Comparison of ENCODE assay signal across 8 cellular contexts in the genomic region with DNA sequence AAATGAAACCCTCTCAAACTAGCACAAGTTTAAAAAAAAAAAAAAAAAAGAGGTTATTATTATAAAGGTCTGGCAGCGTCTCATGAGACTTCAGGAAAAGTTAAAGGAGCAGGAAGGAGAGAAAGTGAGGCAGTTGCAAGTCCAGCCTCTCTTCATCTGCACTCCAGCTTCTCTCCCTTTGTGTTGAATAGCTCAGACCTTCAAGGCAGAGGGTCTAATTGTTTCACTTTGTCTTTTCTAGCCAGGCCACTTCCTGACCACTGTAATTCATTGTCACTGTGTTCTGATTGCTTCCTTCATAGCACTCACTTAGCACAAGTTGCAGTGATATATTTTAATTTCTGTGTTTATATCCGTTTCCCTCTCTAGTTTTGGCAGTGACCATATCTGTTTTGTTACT.
DNase-seq lines count a peak whose midpoint lies in the region; ATAC-seq, FAIRE-seq and TF ChIP-seq lines count a peak whose summit lies in the region.

No MANE protein-coding gene starts in this region.

- FAIRE-seq in GM18507 (lab: Jason Lieb, UNC): peak; percentile 64

- TF ChIP-seq CTCF in adrenal gland (IDR thresholded peaks at IDR 0.05): no peak
- no peak for TF ChIP-seq CTCF in WTC11 (IDR thresholded peaks at IDR 0.05)

- TF ChIP-seq POLR2A in adrenal gland (IDR thresholded peaks at IDR 0.05): no peak

- no peaks in the 10 kb centered on the region for H3K27me3 Mint-ChIP-seq in activated T-helper 17 cell treated with anti-CD3 and anti-CD28 coated beads, Interleukin-2, amount 50 U/mL, for 72 hours
- H3K27me3 Mint-ChIP-seq in WTC11 (ENCODE audit: low read depth): no peaks in the 10 kb centered on the region

- intact Hi-C loops in adrenal gland (cut with DNase I): no loop called here

- H3K4me3 ChIP-seq in adrenal gland: no peak overlapping the region

- peaks cover 15% of the 10 kb centered on the region for H3K4me1 Mint-ChIP-seq in activated T-helper 17 cell treated with anti-CD3 and anti-CD28 coated beads, Interleukin-2, amount 50 U/mL, for 72 hours
- peaks cover 62% of the 10 kb centered on the region for H3K4me1 Mint-ChIP-seq in WTC11

- no peaks in the 10 kb centered on the region for H3K27me3 ChIP-seq in adrenal gland

- WGBS in adrenal gland, 4 donors: 40 to 65% (median 49%) methylated on average over 2 of the region's 2 CpGs

- CTCF ChIA-PET in WTC11 (lab: Charles Lee): interaction anchor here (1.0 kb wide), 1 partner anchor 18 kb away, joined by 4 read pairs; no protein-coding TSS in a partner anchor

- peak overlapping the region in 1 of 5 donors; percentile 71 for H3K27ac ChIP-seq in adrenal gland

- no peaks in the 10 kb centered on the region for H3K36me3 Mint-ChIP-seq in activated T-helper 17 cell treated with anti-CD3 and anti-CD28 coated beads, Interleukin-2, amount 50 U/mL, for 72 hours (ENCODE audit: low read depth)
- peaks cover 34% of the 10 kb centered on the region for H3K36me3 Mint-ChIP-seq in WTC11

- no peaks in the 10 kb centered on the region for H3K36me3 ChIP-seq in adrenal gland (replicated peaks in 1 of 2)

- POLR2A ChIA-PET in WTC11 (lab: Charles Lee): no interaction called here

- DNase-seq in GM18507 (ENCODE audit: extremely low spot score, insufficient read length, low read depth) (no peak), medulla oblongata (ENCODE audit: extremely low spot score) (peak; percentile 30), adrenal gland (no peak), WTC11 (ENCODE audit: low spot score) (no peak), GM03348 (ENCODE audit: low spot score) (no peak), NCI-H2107 treated with DMSO at 0.1 percent for 48 hours (lab: John Stamatoyannopoulos, UW; ENCODE audit: unreplicated experiment) (no peak)

- H3K4me1 ChIP-seq in adrenal gland (replicated peaks in 1 of 2): peaks cover 11 to 36% of the 10 kb centered on the region in 2 donors

- H3K9me3 ChIP-seq in adrenal gland (replicated peaks in 1 of 3): no peaks in the 10 kb centered on the region

- ATAC-seq in HG02973 (IDR thresholded peaks at IDR 0.05; ENCODE audit: unreplicated experiment): peak; percentile 56
- ATAC-seq in activated T-helper 17 cell treated with anti-CD3 and anti-CD28 coated beads, Interleukin-2, amount 50 U/mL, for 72 hours (replicated peaks): no peak
- ATAC-seq in WTC11: no peak

- peak overlapping the region; percentile 26 for H3K4me3 Mint-ChIP-seq in activated T-helper 17 cell treated with anti-CD3 and anti-CD28 coated beads, Interleukin-2, amount 50 U/mL, for 72 hours
- H3K4me3 Mint-ChIP-seq in WTC11: no peak overlapping the region

- no peaks in the 10 kb centered on the region for H3K9me3 Mint-ChIP-seq in activated T-helper 17 cell treated with anti-CD3 and anti-CD28 coated beads, Interleukin-2, amount 50 U/mL, for 72 hours
- H3K9me3 Mint-ChIP-seq in WTC11: peaks cover 15% of the 10 kb centered on the region

- H3K27ac Mint-ChIP-seq in activated T-helper 17 cell treated with anti-CD3 and anti-CD28 coated beads, Interleukin-2, amount 50 U/mL, for 72 hours: peak overlapping the region; percentile 48
- no peak overlapping the region for H3K27ac Mint-ChIP-seq in WTC11

TF ChIP-seq in WTC11, 78 proteins besides CTCF, POLR2A, EP300 and RAD21:
- TF ChIP-seq, protein P1, sequence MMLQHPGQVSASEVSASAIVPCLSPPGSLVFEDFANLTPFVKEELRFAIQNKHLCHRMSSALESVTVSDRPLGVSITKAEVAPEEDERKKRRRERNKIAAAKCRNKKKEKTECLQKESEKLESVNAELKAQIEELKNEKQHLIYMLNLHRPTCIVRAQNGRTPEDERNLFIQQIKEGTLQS (CRISPR knock-in tag; conservative IDR thresholded peaks at IDR 0.05): no peak
- TF ChIP-seq ZNF232 (CRISPR knock-in tag; IDR thresholded peaks at IDR 0.05): no peak
- TF ChIP-seq ZBTB21 (CRISPR knock-in tag; IDR thresholded peaks at IDR 0.05; ENCODE audit: borderline replicate concordance): no peak
- TF ChIP-seq, protein P2, sequence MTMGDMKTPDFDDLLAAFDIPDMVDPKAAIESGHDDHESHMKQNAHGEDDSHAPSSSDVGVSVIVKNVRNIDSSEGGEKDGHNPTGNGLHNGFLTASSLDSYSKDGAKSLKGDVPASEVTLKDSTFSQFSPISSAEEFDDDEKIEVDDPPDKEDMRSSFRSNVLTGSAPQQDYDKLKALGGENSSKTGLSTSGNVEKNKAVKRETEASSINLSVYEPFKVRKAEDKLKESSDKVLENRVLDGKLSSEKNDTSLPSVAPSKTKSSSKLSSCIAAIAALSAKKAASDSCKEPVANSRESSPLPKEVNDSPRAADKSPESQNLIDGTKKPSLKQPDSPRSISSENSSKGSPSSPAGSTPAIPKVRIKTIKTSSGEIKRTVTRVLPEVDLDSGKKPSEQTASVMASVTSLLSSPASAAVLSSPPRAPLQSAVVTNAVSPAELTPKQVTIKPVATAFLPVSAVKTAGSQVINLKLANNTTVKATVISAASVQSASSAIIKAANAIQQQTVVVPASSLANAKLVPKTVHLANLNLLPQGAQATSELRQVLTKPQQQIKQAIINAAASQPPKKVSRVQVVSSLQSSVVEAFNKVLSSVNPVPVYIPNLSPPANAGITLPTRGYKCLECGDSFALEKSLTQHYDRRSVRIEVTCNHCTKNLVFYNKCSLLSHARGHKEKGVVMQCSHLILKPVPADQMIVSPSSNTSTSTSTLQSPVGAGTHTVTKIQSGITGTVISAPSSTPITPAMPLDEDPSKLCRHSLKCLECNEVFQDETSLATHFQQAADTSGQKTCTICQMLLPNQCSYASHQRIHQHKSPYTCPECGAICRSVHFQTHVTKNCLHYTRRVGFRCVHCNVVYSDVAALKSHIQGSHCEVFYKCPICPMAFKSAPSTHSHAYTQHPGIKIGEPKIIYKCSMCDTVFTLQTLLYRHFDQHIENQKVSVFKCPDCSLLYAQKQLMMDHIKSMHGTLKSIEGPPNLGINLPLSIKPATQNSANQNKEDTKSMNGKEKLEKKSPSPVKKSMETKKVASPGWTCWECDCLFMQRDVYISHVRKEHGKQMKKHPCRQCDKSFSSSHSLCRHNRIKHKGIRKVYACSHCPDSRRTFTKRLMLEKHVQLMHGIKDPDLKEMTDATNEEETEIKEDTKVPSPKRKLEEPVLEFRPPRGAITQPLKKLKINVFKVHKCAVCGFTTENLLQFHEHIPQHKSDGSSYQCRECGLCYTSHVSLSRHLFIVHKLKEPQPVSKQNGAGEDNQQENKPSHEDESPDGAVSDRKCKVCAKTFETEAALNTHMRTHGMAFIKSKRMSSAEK (CRISPR knock-in tag; IDR thresholded peaks at IDR 0.05; ENCODE audit: borderline replicate concordance): no peak
- no peak for TF ChIP-seq GTF2I (CRISPR knock-in tag; conservative IDR thresholded peaks at IDR 0.05)
- no peak for TF ChIP-seq GRHL2 (CRISPR knock-in tag; IDR thresholded peaks at IDR 0.05; ENCODE audit: insufficient replicate concordance, severe bottlenecking)
- no peak for TF ChIP-seq MXD4 (CRISPR knock-in tag; IDR thresholded peaks at IDR 0.05; ENCODE audit: borderline replicate concordance)
TF ChIP-seq in WTC11: peak in this region for 0.
